11 cellular contexts compared by ENCODE assay signal in the genomic region with DNA sequence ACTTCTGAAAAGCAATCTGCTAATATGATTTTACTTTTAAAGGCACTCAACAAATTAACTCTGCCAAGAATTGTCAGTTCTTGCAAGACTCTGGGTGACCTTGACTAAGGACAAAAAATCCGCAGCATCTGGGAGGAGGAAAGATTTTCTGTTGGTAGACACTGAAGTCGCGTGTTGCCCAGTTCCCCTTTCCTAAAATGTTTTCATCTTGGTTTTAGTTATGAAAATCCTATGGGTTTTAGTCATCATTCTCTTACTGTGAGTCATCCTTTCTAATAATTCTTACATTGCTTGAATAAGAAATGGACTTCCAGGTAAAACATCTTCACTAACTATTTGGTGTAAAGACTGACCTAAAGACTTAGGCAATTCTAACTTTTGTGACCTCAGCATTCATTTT. TPM values are rescaled to one million over a fixed set of nuclear protein-coding genes. Genes with fewer than 3 reads are reported as not detected.
A peak's percentile ranks its signal among the peaks of the same experiment; 100 is the strongest.
DNase-seq lines count a peak whose midpoint lies in the region; ATAC-seq, FAIRE-seq and TF ChIP-seq lines count a peak whose summit lies in the region.
"Had no signal": no experiment of that assay in that cellular context is flagged by ENCODE, and none has a peak within 500 bp of the region (broad histone marks: within the 10 kb centered on the region; RNA-seq: fewer than 3 reads in every experiment).

No MANE protein-coding gene starts in this region.

- no peak for TF ChIP-seq RAD21 in A549 (conservative IDR thresholded peaks at IDR 0.05 in 1 of 2, IDR thresholded peaks at IDR 0.05 in 1 of 2)

- FAIRE-seq in A549 (lab: Jason Lieb, UNC) = no peak

- CTCF ChIA-PET in A549 (lab: Yijun Ruan, JAX) = interaction anchor here (0.6 to 2.5 kb wide), 5 partner anchors 9 to 178 kb away, joined by 3 to 17 read pairs (median 5); partner anchors contain the start of gene FAM234B
- CTCF ChIA-PET in activated naive CD4-positive, alpha-beta T cell treated with anti-CD3 and anti-CD28 coated beads for 36 hours (lab: Charles Lee) = interaction anchor here (5.0 kb wide), 1 partner anchor 118 kb away, joined by 43 read pairs; no protein-coding TSS in a partner anchor

- H2AFZ ChIP-seq in MM.1S (ENCODE audit: low read length) = no peak overlapping the region

- no peak overlapping the region for H3K27ac Mint-ChIP-seq in activated naive CD4-positive, alpha-beta T cell treated with anti-CD3 and anti-CD28 coated beads for 36 hours
- H3K27ac Mint-ChIP-seq: activated naive CD4-positive, alpha-beta T cell treated with anti-CD3 and anti-CD28 coated beads, Interleukin-2, amount 50 U/mL, for 24 hours; T-helper 1 cell treated with Interleukin-12 subunit alpha and Interleukin-12 subunit beta and Interleukin-4 antibody, amounts not matched to agents 30 μg/mL and 1 μg/mL, for 36 hours had no signal

- H3K4me3 ChIP-seq in A549 = no peak overlapping the region
- no peak overlapping the region for H3K4me3 ChIP-seq in MM.1S (ENCODE audit: low read length)
- H3K4me3 ChIP-seq in cardiac fibroblast (replicated peaks in 1 of 2; ENCODE audit: low read depth in 2 of 2, low read length in 2 of 2) = no peak overlapping the region
- H3K4me3 ChIP-seq: MG63 had no signal

- H3K27me3 ChIP-seq in MM.1S (replicated peaks; ENCODE audit: insufficient read depth, low read length) = no peaks in the 10 kb centered on the region
- H3K27me3 ChIP-seq: MG63 had no signal

- peaks cover 41% of the 10 kb centered on the region for H3K4me1 ChIP-seq in A549
- peaks cover 64% of the 10 kb centered on the region for H3K4me1 ChIP-seq in MM.1S (ENCODE audit: low read length)

- H3K36me3 Mint-ChIP-seq in activated naive CD4-positive, alpha-beta T cell treated with anti-CD3 and anti-CD28 coated beads for 36 hours (ENCODE audit: low read depth) = no peaks in the 10 kb centered on the region
- H3K36me3 Mint-ChIP-seq: activated naive CD4-positive, alpha-beta T cell treated with anti-CD3 and anti-CD28 coated beads, Interleukin-2, amount 50 U/mL, for 24 hours had no signal

- TF ChIP-seq POLR2A in A549 (IDR thresholded peaks at IDR 0.05; ENCODE audit: low read length) = no peak

- peaks cover 17% of the 10 kb centered on the region for H3F3A ChIP-seq in MM.1S (ENCODE audit: insufficient read depth, low read length)

- POLR2A ChIA-PET in A549 (lab: Yijun Ruan, JAX) = no interaction called here

- 24% methylated on average over 3 of the region's 3 CpGs for WGBS in A549 (ENCODE audit: missing lambda C conversion rate)

- H3K4me2 ChIP-seq in A549 (peak overlapping the region; percentile 52), MM.1S (ENCODE audit: low read depth, low read length) (peak overlapping the region; percentile 37)

- no peaks in the 10 kb centered on the region for H3K27me3 Mint-ChIP-seq in activated naive CD4-positive, alpha-beta T cell treated with anti-CD3 and anti-CD28 coated beads for 36 hours (ENCODE audit: low read depth)
- H3K27me3 Mint-ChIP-seq: activated naive CD4-positive, alpha-beta T cell treated with anti-CD3 and anti-CD28 coated beads, Interleukin-2, amount 50 U/mL, for 24 hours had no signal

- H3K9me3 Mint-ChIP-seq in activated naive CD4-positive, alpha-beta T cell treated with anti-CD3 and anti-CD28 coated beads for 36 hours = no peaks in the 10 kb centered on the region
- H3K9me3 Mint-ChIP-seq: activated naive CD4-positive, alpha-beta T cell treated with anti-CD3 and anti-CD28 coated beads, Interleukin-2, amount 50 U/mL, for 24 hours; T-helper 1 cell treated with Interleukin-12 subunit alpha and Interleukin-12 subunit beta and Interleukin-4 antibody, amounts not matched to agents 30 μg/mL and 1 μg/mL, for 36 hours had no signal

- DNase-seq in A549 (ENCODE audit: low read depth in 1 of 2, low spot score in 1 of 2) = no peak
- peak; percentile 23 for DNase-seq in MM.1S
- peak; percentile 60 to 78 for DNase-seq in cardiac fibroblast (ENCODE audit: low read depth in 2 of 2)
- DNase-seq in NCI-H345 treated with DMSO at 0.1 percent for 48 hours (lab: John Stamatoyannopoulos, UW; ENCODE audit: unreplicated experiment) = no peak
- DNase-seq in DMS 273 (lab: John Stamatoyannopoulos, UW; ENCODE audit: unreplicated experiment) = no peak
- DNase-seq in activated naive CD4-positive, alpha-beta T cell treated with anti-CD3 and anti-CD28 coated beads for 36 hours = no peak
- DNase-seq: MG63 had no signal

- no peaks in the 10 kb centered on the region for H4K20me1 ChIP-seq in MM.1S (ENCODE audit: insufficient read depth, low read length)

- H3K36me3 ChIP-seq in MM.1S (replicated peaks; ENCODE audit: insufficient read depth, low read length) = no peaks in the 10 kb centered on the region
- H3K36me3 ChIP-seq: MG63 had no signal

- H3K27ac ChIP-seq in A549 = peak overlapping the region in 1 of 2 experiments; percentile 74; a peak in 2 of 6 replicates
- peak overlapping the region; percentile 63; the same call in 1 of the 2 replicates for H3K27ac ChIP-seq in MM.1S (ENCODE audit: low read length)

- TF ChIP-seq EP300 in A549 (IDR thresholded peaks at IDR 0.05) = no peak

- no peak overlapping the region for H3K4me3 Mint-ChIP-seq in activated naive CD4-positive, alpha-beta T cell treated with anti-CD3 and anti-CD28 coated beads for 36 hours
- H3K4me3 Mint-ChIP-seq: activated naive CD4-positive, alpha-beta T cell treated with anti-CD3 and anti-CD28 coated beads, Interleukin-2, amount 50 U/mL, for 24 hours; T-helper 1 cell treated with Interleukin-12 subunit alpha and Interleukin-12 subunit beta and Interleukin-4 antibody, amounts not matched to agents 30 μg/mL and 1 μg/mL, for 36 hours had no signal

- no peak for ATAC-seq in A549
- peak; percentile 38 for ATAC-seq in GM21447 (IDR thresholded peaks at IDR 0.05; ENCODE audit: unreplicated experiment)
- no peak for ATAC-seq in GM21528 (IDR thresholded peaks at IDR 0.05; ENCODE audit: low FRiP score, unreplicated experiment)

- peaks cover 16% of the 10 kb centered on the region for H3K4me1 Mint-ChIP-seq in activated naive CD4-positive, alpha-beta T cell treated with anti-CD3 and anti-CD28 coated beads for 36 hours (ENCODE audit: low read depth)

- H3K9me3 ChIP-seq in A549 = no peaks in the 10 kb centered on the region
- H3K9me3 ChIP-seq in MM.1S (replicated peaks; ENCODE audit: insufficient read depth, low read length) = no peaks in the 10 kb centered on the region
- H3K9me3 ChIP-seq: MG63 had no signal

- no peaks in the 10 kb centered on the region for H3K9me2 ChIP-seq in MM.1S (replicated peaks; ENCODE audit: insufficient read depth, low read length)

- intact Hi-C loops in activated naive CD4-positive, alpha-beta T cell treated with anti-CD3 and anti-CD28 coated beads for 36 hours (cut with micrococcal nuclease) = no loop called here

- H3K79me2 ChIP-seq in MM.1S (ENCODE audit: low read length) = no peaks in the 10 kb centered on the region

- TF ChIP-seq CTCF in A549 (IDR thresholded peaks at IDR 0.05) (no peak), MM.1S (IDR thresholded peaks at IDR 0.05; ENCODE audit: low read length) (no peak), cardiac fibroblast (IDR thresholded peaks at IDR 0.05; ENCODE audit: low read depth, low read length) (no peak)

- H3K9ac ChIP-seq in MM.1S (ENCODE audit: low read length) = peak overlapping the region; percentile 20; the same call in 1 of the 2 replicates

TF ChIP-seq in A549, 52 proteins besides CTCF, POLR2A, EP300 and RAD21:
- TF ChIP-seq KDM1A (IDR thresholded peaks at IDR 0.05; ENCODE audit: low read depth) = no peak
- TF ChIP-seq FOSL2 (IDR thresholded peaks at IDR 0.05) = no peak
- peak; percentile 74 for TF ChIP-seq FOSL2 (CRISPR knock-in tag; IDR thresholded peaks at IDR 0.05)

RNA-seq across cellular contexts. Expression of gene GSG1, which starts 9.1 kb away (rescaled TPM):
- not detected in 2 replicates for polyA plus RNA-seq in A549 (2011; rRNA removed)
- polyA plus RNA-seq in A549 (2012; cell fraction: cytosol; rRNA removed) = 0.06 and 0.09 TPM in 2 replicates
- polyA plus RNA-seq in A549 (2012; cell fraction: nucleus; rRNA removed) = 0.07 and 0.10 TPM in 2 replicates
- 0.06 to 0.26 TPM (median 0.16 TPM) in 3 replicates for polyA plus RNA-seq in A549 (2017; fragmentation: RNase III; extraction: RNeasy Plus Mini Kit Qiagen cat#74134 plus additional on column Dnase treatment)
- polyA minus RNA-seq in A549 (2011; rRNA and poly(A)+ RNA removed) = 0.25 TPM in 1 of 2 replicates, not detected in the other
- total RNA-seq in activated naive CD4-positive, alpha-beta T cell treated with anti-CD3 and anti-CD28 coated beads for 36 hours = not detected

RNA-seq across cellular contexts. Expression of gene FAM234B, which starts 50.2 kb away (rescaled TPM):
- polyA plus RNA-seq in A549 (2011; rRNA removed) = 7.4 and 7.5 TPM in 2 replicates
- polyA plus RNA-seq in A549 (2012; cell fraction: cytosol; rRNA removed) = 2.2 and 2.4 TPM in 2 replicates
- 2.8 and 3.5 TPM in 2 replicates for polyA plus RNA-seq in A549 (2012; cell fraction: nucleus; rRNA removed)
- polyA plus RNA-seq in A549 (2017; fragmentation: RNase III; extraction: RNeasy Plus Mini Kit Qiagen cat#74134 plus additional on column Dnase treatment) = 2.5 to 2.8 TPM (median 2.6 TPM) in 3 replicates
- polyA minus RNA-seq in A549 (2011; rRNA and poly(A)+ RNA removed) = 17.4 and 18.1 TPM in 2 replicates
- 1 to 10 TPM; 7.4 to 7.7 TPM for total RNA-seq in activated naive CD4-positive, alpha-beta T cell treated with anti-CD3 and anti-CD28 coated beads for 36 hours

Comparison
In these comparisons a context has a peak if more than half of its experiments do, and no peak if none do; other contexts are left out.
1. DNase-seq: peak in MM.1S (single experiment) and cardiac fibroblast (2 of 2); none in A549 (0 of 2), NCI-H345 treated with DMSO at 0.1 percent for 48 hours (single experiment), DMS 273 (single experiment) and activated naive CD4-positive, alpha-beta T cell treated with anti-CD3 and anti-CD28 coated beads for 36 hours (single experiment).